ENCODE assay signal across 8 cellular contexts in genomic region chr7:1086588-1087461, GRCh38. TPM values are rescaled to one million over a fixed set of nuclear protein-coding genes. Genes with fewer than 3 reads are reported as not detected.
DNase-seq lines count a peak whose midpoint lies in the region; ATAC-seq and TF ChIP-seq lines count a peak whose summit lies in the region.

No MANE protein-coding gene starts in this region.

- H3K9me3 Mint-ChIP-seq in CD4-positive, alpha-beta memory T cell = no peaks in the 10 kb centered on the region
- no peaks in the 10 kb centered on the region for H3K9me3 Mint-ChIP-seq in activated naive CD8-positive, alpha-beta T cell treated with anti-CD3 and anti-CD28 coated beads for 36 hours

- peak overlapping the region; percentile 65 to 79 (median 70) for H3K4me3 Mint-ChIP-seq in CD4-positive, alpha-beta memory T cell
- H3K4me3 Mint-ChIP-seq in activated naive CD8-positive, alpha-beta T cell treated with anti-CD3 and anti-CD28 coated beads for 36 hours = peak overlapping the region; percentile 60

- DNase-seq in CD4-positive, alpha-beta memory T cell = peak; percentile 56 to 67 (median 59)
- peak; percentile 49 for DNase-seq in SKM-1 (lab: John Stamatoyannopoulos, UW; ENCODE audit: unreplicated experiment)
- DNase-seq in activated naive CD8-positive, alpha-beta T cell treated with anti-CD3 and anti-CD28 coated beads for 36 hours = peak; percentile 77
- DNase-seq in Right ventricle myocardium superior = peak; percentile 80
- peak in 7 of 10 donors; percentile 40 to 93 (median 69) for DNase-seq in posterior cingulate gyrus
- DNase-seq in upper lobe of left lung = peak; percentile 74 to 88

- CTCF ChIA-PET in CD4-positive, alpha-beta memory T cell (lab: Charles Lee; ENCODE audit: partially characterized antibody) = interaction anchor here (0.6 to 2.4 kb wide), 21 partner anchors 12 to 113 kb away, joined by 3 to 22 read pairs (median 5); a partner anchor contains a TSS

- POLR2A ChIA-PET in CD4-positive, alpha-beta memory T cell (lab: Charles Lee; ENCODE audit: partially characterized antibody) = no interaction called here

- peak overlapping the region in 2 of 7 donors; percentile 36 to 47 for H3K27ac Mint-ChIP-seq in CD4-positive, alpha-beta memory T cell
- peak overlapping the region; percentile 45 for H3K27ac Mint-ChIP-seq in activated naive CD8-positive, alpha-beta T cell treated with anti-CD3 and anti-CD28 coated beads for 36 hours

- intact Hi-C loops in CD4-positive, alpha-beta memory T cell (cut with micrococcal nuclease) = loop anchor here (1.0 to 2.0 kb wide), 3 partner anchors 83 to 388 kb away; no protein-coding TSS in a partner anchor
- intact Hi-C loops in Right ventricle myocardium superior (cut with DNase I) = loop anchor here (5.0 kb wide), 1 partner anchor 35 kb away; no protein-coding TSS in a partner anchor
- intact Hi-C loops in posterior cingulate gyrus (cut with DNase I) = loop anchor here (5.0 kb wide), 1 partner anchor 35 kb away; no protein-coding TSS in a partner anchor

- H3K27me3 ChIP-seq in CD4-positive, alpha-beta memory T cell (ENCODE audit: insufficient read depth, low read length) = no peaks in the 10 kb centered on the region
- H3K27me3 ChIP-seq in upper lobe of left lung = no peaks in the 10 kb centered on the region

- peak; percentile 78 for ATAC-seq in GM19372 (IDR thresholded peaks at IDR 0.05; ENCODE audit: low read depth, unreplicated experiment)
- peak; percentile 54 for ATAC-seq in HG03521 (IDR thresholded peaks at IDR 0.05; ENCODE audit: unreplicated experiment)
- ATAC-seq in Right ventricle myocardium superior (ENCODE audit: poor library complexity) = peak; percentile 83
- ATAC-seq in upper lobe of left lung (ENCODE audit: low FRiP score in 2 of 2) = peak; percentile 77 to 84

- no peaks in the 10 kb centered on the region for H3K9me3 ChIP-seq in CD4-positive, alpha-beta memory T cell (ENCODE audit: control insufficient read depth in 1 of 2, low read length in 2 of 2)
- H3K9me3 ChIP-seq in upper lobe of left lung = no peaks in the 10 kb centered on the region

- H3K27ac ChIP-seq in CD4-positive, alpha-beta memory T cell (ENCODE audit: low read depth, low read length) = no peak overlapping the region
- peak overlapping the region; percentile 64 to 74 (median 70) for H3K27ac ChIP-seq in upper lobe of left lung

- WGBS in upper lobe of left lung, 2 donors = 12 to 17% methylated on average over 10 to 42 of the region's 45 CpGs

- peaks cover under 1 to 2% of the 10 kb centered on the region in 2 donors for H3K36me3 Mint-ChIP-seq in CD4-positive, alpha-beta memory T cell
- no peaks in the 10 kb centered on the region for H3K36me3 Mint-ChIP-seq in activated naive CD8-positive, alpha-beta T cell treated with anti-CD3 and anti-CD28 coated beads for 36 hours

- no peak for TF ChIP-seq EP300 in upper lobe of left lung (IDR thresholded peaks at IDR 0.05)

- no peaks in the 10 kb centered on the region for H3K36me3 ChIP-seq in CD4-positive, alpha-beta memory T cell (ENCODE audit: insufficient read depth, low read length)
- peaks cover 0 to 11% (median 6%) of the 10 kb centered on the region in 4 donors for H3K36me3 ChIP-seq in upper lobe of left lung

- H3K27me3 Mint-ChIP-seq in CD4-positive, alpha-beta memory T cell = no peaks in the 10 kb centered on the region
- H3K27me3 Mint-ChIP-seq in activated naive CD8-positive, alpha-beta T cell treated with anti-CD3 and anti-CD28 coated beads for 36 hours = no peaks in the 10 kb centered on the region

- H3K4me1 ChIP-seq in CD4-positive, alpha-beta memory T cell (ENCODE audit: insufficient read depth, low read length) = peaks cover 10% of the 10 kb centered on the region
- peaks cover 46 to 64% (median 53%) of the 10 kb centered on the region in 4 donors for H3K4me1 ChIP-seq in upper lobe of left lung

- H3K4me3 ChIP-seq in CD4-positive, alpha-beta memory T cell (ENCODE audit: low read length in 2 of 2) = peak overlapping the region in 1 of 2 donors; percentile 21
- H3K4me3 ChIP-seq in upper lobe of left lung = peak overlapping the region; percentile 11 to 59 (median 50)

- peaks cover 8 to 14% (median 9%) of the 10 kb centered on the region in 4 donors for H3K4me1 Mint-ChIP-seq in CD4-positive, alpha-beta memory T cell
- H3K4me1 Mint-ChIP-seq in activated naive CD8-positive, alpha-beta T cell treated with anti-CD3 and anti-CD28 coated beads for 36 hours = peaks cover 9% of the 10 kb centered on the region

- TF ChIP-seq CTCF in upper lobe of left lung (IDR thresholded peaks at IDR 0.05) = peak; percentile 85 to 91 (median 88)

- no peak for TF ChIP-seq POLR2A in upper lobe of left lung (IDR thresholded peaks at IDR 0.05)

RNA-seq across cellular contexts. Expression of gene GPER1, which starts 1.1 kb away (rescaled TPM):
- total RNA-seq in CD4-positive, alpha-beta memory T cell = not detected
- not detected for polyA plus RNA-seq in CD4-positive, alpha-beta memory T cell
- total RNA-seq in activated naive CD8-positive, alpha-beta T cell treated with anti-CD3 and anti-CD28 coated beads for 36 hours = under 1 TPM; 0.14 to 0.37 TPM
- total RNA-seq in Right ventricle myocardium superior (2.5 TPM), upper lobe of left lung (10 to 100 TPM in 2 of 6 donors, 1 to 10 TPM in 4; 6.5 to 24.7 (median 8.5) TPM)

RNA-seq across cellular contexts. Expression of gene GPR146, which starts 42.5 kb away (rescaled TPM):
- total RNA-seq in CD4-positive, alpha-beta memory T cell = 10 to 100 TPM in 1 of 2 experiments, 1 to 10 TPM in 1; 8.8 to 10.1 TPM
- 10 to 100 TPM; 10.0 to 22.2 TPM for polyA plus RNA-seq in CD4-positive, alpha-beta memory T cell
- total RNA-seq in activated naive CD8-positive, alpha-beta T cell treated with anti-CD3 and anti-CD28 coated beads for 36 hours = 1 to 10 TPM; 2.4 to 2.8 TPM
- total RNA-seq in Right ventricle myocardium superior = 26.3 TPM
- 10 to 100 TPM; 11.2 to 32.8 (median 28.9) TPM for total RNA-seq in upper lobe of left lung
